Comparison of ENCODE assay signal across 8 cellular contexts in the genomic region with DNA sequence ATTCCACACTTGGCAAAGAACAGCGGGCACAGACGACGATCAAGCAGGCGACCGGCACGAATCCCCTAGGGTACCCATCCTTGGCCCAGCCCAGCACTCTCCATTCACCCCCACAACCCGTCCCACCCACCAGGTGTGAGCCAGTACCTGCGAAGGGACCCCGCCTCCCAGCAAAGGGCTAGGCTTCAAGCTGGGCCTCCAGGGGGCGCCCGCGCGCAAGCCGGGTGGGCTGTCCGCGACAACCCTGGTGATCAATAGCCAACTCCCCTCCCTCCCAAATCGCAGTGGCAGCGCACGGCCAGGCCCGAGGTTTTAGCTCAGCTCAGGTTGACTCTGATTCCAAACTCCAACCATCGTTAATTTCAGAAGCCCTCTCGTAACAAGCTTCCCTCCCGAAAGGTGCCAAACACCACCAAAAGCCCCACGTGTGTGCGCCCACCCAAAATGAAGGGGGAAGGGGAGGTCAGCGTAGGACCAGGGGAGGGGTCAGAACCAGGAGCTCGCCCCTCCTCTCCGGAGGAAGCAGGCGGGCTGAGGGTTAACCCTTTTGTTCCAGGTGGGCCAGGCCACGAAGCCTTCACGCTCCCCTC. TPM values are rescaled to one million over a fixed set of nuclear protein-coding genes. Genes with fewer than 3 reads are reported as not detected.
A peak's percentile ranks its signal among the peaks of the same experiment; 100 is the strongest.
DNase-seq lines count a peak whose midpoint lies in the region; ATAC-seq, FAIRE-seq and TF ChIP-seq lines count a peak whose summit lies in the region.

No MANE protein-coding gene starts in this region.

- no peak overlapping the region for H3K23ac ChIP-seq in trophoblast cell (ENCODE audit: low read length)

- peak overlapping the region; percentile 18 for H4K8ac ChIP-seq in trophoblast cell (ENCODE audit: low read depth, low read length)

- no peak overlapping the region for H3K18ac ChIP-seq in trophoblast cell (ENCODE audit: low read length)

- no peaks in the 10 kb centered on the region for H4K20me1 ChIP-seq in OCI-LY3 (ENCODE audit: insufficient read depth, low read length)

- H3K79me2 ChIP-seq in OCI-LY3 (ENCODE audit: low read length) (no peaks in the 10 kb centered on the region), trophoblast cell (ENCODE audit: control insufficient read depth, insufficient read depth, low read length, poor library complexity) (peaks cover 28% of the 10 kb centered on the region)

- H3K27me3 Mint-ChIP-seq in HFFc6 (ENCODE audit: insufficient read depth), result peaks cover 11% of the 10 kb centered on the region

- no peak overlapping the region for H4K12ac ChIP-seq in trophoblast cell (ENCODE audit: low read depth, low read length)

- H3K9ac ChIP-seq in OCI-LY3 (ENCODE audit: low read length) (no peak overlapping the region), trophoblast cell (ENCODE audit: low read length) (peak overlapping the region; percentile 73)

- peak overlapping the region; percentile 98 for H2BK5ac ChIP-seq in trophoblast cell (ENCODE audit: low read depth, low read length, poor library complexity)

- H2AK5ac ChIP-seq in trophoblast cell (ENCODE audit: low read length), result no peak overlapping the region

- H3K4me1 ChIP-seq in BE2C (no peaks in the 10 kb centered on the region), OCI-LY3 (ENCODE audit: low read length) (no peaks in the 10 kb centered on the region), trophoblast cell (ENCODE audit: control insufficient read depth in 1 of 2, insufficient read depth in 2 of 2, low read length in 2 of 2) (peaks cover 5 to 11% of the 10 kb centered on the region in 2 experiments), upper lobe of left lung (peaks cover 19 to 30% (median 19%) of the 10 kb centered on the region in 4 donors)

- peaks cover 42% of the 10 kb centered on the region for H3K4me1 Mint-ChIP-seq in HFFc6 (ENCODE audit: low read depth)

- no peak overlapping the region for H3K4me2 ChIP-seq in OCI-LY3 (ENCODE audit: low read length)
- peak overlapping the region; percentile 76 for H3K4me2 ChIP-seq in trophoblast cell (ENCODE audit: low read length)

- DNase-seq in BE2C (peak; percentile 80), HFFc6 (no peak), frontal cortex (ENCODE audit: low spot score in 2 of 2) (peak; percentile 55 to 64), trophoblast cell (peak; percentile 38 to 68), upper lobe of left lung (peak; percentile 62 to 95)
- peak; percentile 32 for DNase-seq in activated effector memory CD4-positive, alpha-beta T cell treated with Interleukin-2 at 50 U/mL for 16 hours

- peak overlapping the region; percentile 56 for H3K4me3 ChIP-seq in BE2C (ENCODE audit: low read depth, low read length)
- no peak overlapping the region for H3K4me3 ChIP-seq in OCI-LY3 (ENCODE audit: low read length)
- H3K4me3 ChIP-seq in trophoblast cell (ENCODE audit: low read depth, low read length), result peak overlapping the region; percentile 94
- H3K4me3 ChIP-seq in upper lobe of left lung, result peak overlapping the region in 3 of 4 donors; percentile 31 to 50 (median 42)

- H2BK12ac ChIP-seq in trophoblast cell (ENCODE audit: low read length), result no peak overlapping the region

- H4K91ac ChIP-seq in trophoblast cell (ENCODE audit: low read depth, low read length), result peak overlapping the region; percentile 72

- no peak for FAIRE-seq in frontal cortex (lab: Jason Lieb, UNC)

- H3K27ac Mint-ChIP-seq in HFFc6, result no peak overlapping the region

- no peaks in the 10 kb centered on the region for H3K36me3 ChIP-seq in BE2C
- no peaks in the 10 kb centered on the region for H3K36me3 ChIP-seq in OCI-LY3 (replicated peaks; ENCODE audit: low read depth, low read length)
- H3K36me3 ChIP-seq in trophoblast cell (ENCODE audit: control insufficient read depth in 1 of 2, insufficient read depth in 2 of 2, low read length in 2 of 2), result no peaks in the 10 kb centered on the region
- no peaks in the 10 kb centered on the region for H3K36me3 ChIP-seq in upper lobe of left lung

- no peak for TF ChIP-seq EP300 in upper lobe of left lung (IDR thresholded peaks at IDR 0.05)

- H3K14ac ChIP-seq in trophoblast cell (ENCODE audit: low read length), result peak overlapping the region; percentile 10

- WGBS in trophoblast cell (ENCODE audit: extremely low coverage, insufficient coverage, insufficient read length), result no CpG with 5 or more reads among the region's 31 CpGs
- 1% methylated on average over 19 of the region's 31 CpGs; no CpG with 5 or more reads in 1 of the 2 donors for WGBS in upper lobe of left lung, 2 donors

- no peaks in the 10 kb centered on the region for H3K36me3 Mint-ChIP-seq in HFFc6 (ENCODE audit: low read depth)

- H3K9me3 ChIP-seq in BE2C (no peaks in the 10 kb centered on the region; the same call in 1 of the 2 replicates), OCI-LY3 (ENCODE audit: insufficient read depth, low read length) (no peaks in the 10 kb centered on the region), trophoblast cell (ENCODE audit: insufficient read depth, low read depth, low read length) (no peaks in the 10 kb centered on the region), upper lobe of left lung (no peaks in the 10 kb centered on the region)

- H3K4me3 Mint-ChIP-seq in HFFc6, result peak overlapping the region; percentile 82

- TF ChIP-seq POLR2A in upper lobe of left lung (IDR thresholded peaks at IDR 0.05), result no peak

- TF ChIP-seq CTCF in BE2C (IDR thresholded peaks at IDR 0.05; ENCODE audit: low read depth, low read length), result peak; percentile 91
- TF ChIP-seq CTCF in HFFc6 (IDR thresholded peaks at IDR 0.05), result peak; percentile 94
- TF ChIP-seq CTCF in OCI-LY3 (IDR thresholded peaks at IDR 0.05; ENCODE audit: low read depth, low read length), result peak; percentile 42
- TF ChIP-seq CTCF in upper lobe of left lung (IDR thresholded peaks at IDR 0.05), result peak; percentile 45 to 71 (median 67)

- H3K9me3 Mint-ChIP-seq in HFFc6, result no peaks in the 10 kb centered on the region

- no peak overlapping the region for H2AFZ ChIP-seq in OCI-LY3 (ENCODE audit: low read depth, low read length)
- peak overlapping the region; percentile 26 for H2AFZ ChIP-seq in trophoblast cell (ENCODE audit: insufficient read depth, low read length, poor library complexity)

- peak overlapping the region; percentile 76 for H2BK120ac ChIP-seq in trophoblast cell (ENCODE audit: insufficient read depth, low read length, poor library complexity)

- no peak overlapping the region for H3K27ac ChIP-seq in OCI-LY3 (ENCODE audit: low read length)
- H3K27ac ChIP-seq in trophoblast cell (ENCODE audit: low read depth, low read length), result peak overlapping the region; percentile 84
- H3K27ac ChIP-seq in upper lobe of left lung, result no peak overlapping the region

- peak overlapping the region; percentile 85 for H3K4ac ChIP-seq in trophoblast cell (ENCODE audit: low read depth, low read length)

- ATAC-seq in upper lobe of left lung (ENCODE audit: low FRiP score in 2 of 2) (peak; percentile 81 to 82), GM19035 (IDR thresholded peaks at IDR 0.05; ENCODE audit: unreplicated experiment) (no peak)

- H3K79me1 ChIP-seq in trophoblast cell (ENCODE audit: low read length), result peaks cover 19% of the 10 kb centered on the region

- peaks cover 57% of the 10 kb centered on the region for H3K27me3 ChIP-seq in BE2C
- peaks cover 23% of the 10 kb centered on the region for H3K27me3 ChIP-seq in OCI-LY3 (ENCODE audit: low read depth, low read length)
- no peaks in the 10 kb centered on the region for H3K27me3 ChIP-seq in trophoblast cell (ENCODE audit: insufficient read depth, low read length)
- H3K27me3 ChIP-seq in upper lobe of left lung, result peaks cover 0 to 25% (median 14%) of the 10 kb centered on the region in 4 donors

RNA-seq across cellular contexts. Expression of a gene that starts 2.1 kb away (rescaled TPM):
- not detected for polyA plus RNA-seq in BE2C (2012; ENCODE audit: insufficient read depth, insufficient read length, low read depth)
- total RNA-seq in HFFc6 (2021; fragmentation: NEBNext Ultra II Directional; extraction: Animal tissue kit (Norgen Biotek cat#: 25700)), result under 1 TPM; 0.29 to 0.81 (median 0.36) TPM
- total RNA-seq in frontal cortex (0.41 TPM), upper lobe of left lung (under 1 TPM in 3 of 6 donors, not detected in 3; 0.51 to 0.69 (median 0.52) TPM)
- polyA plus RNA-seq in trophoblast cell (2013), result 25.4 and 25.7 TPM in 2 replicates

RNA-seq across cellular contexts. Expression of a gene that starts 32.0 kb away (rescaled TPM):
- 0.32 TPM for polyA plus RNA-seq in BE2C (2012; ENCODE audit: insufficient read depth, insufficient read length, low read depth)
- 10 to 100 TPM; 21.4 to 34.0 (median 22.8) TPM for total RNA-seq in HFFc6 (2021; fragmentation: NEBNext Ultra II Directional; extraction: Animal tissue kit (Norgen Biotek cat#: 25700))
- total RNA-seq in frontal cortex, result 242 TPM
- polyA plus RNA-seq in trophoblast cell (2013), result 5.1 TPM in 2 replicates
- total RNA-seq in upper lobe of left lung, result 10 to 100 TPM; 15.7 to 31.3 (median 22.8) TPM

Comparison
In these comparisons a context has a peak if more than half of its experiments do, and no peak if none do; other contexts are left out.
1. CTCF ChIP-seq: peak in every context shown above with its lines; median percentile 94 in HFFc6; 91 in BE2C; 67 in upper lobe of left lung; 42 in OCI-LY3.